Comparison of ENCODE assay signal across 8 cellular contexts in genomic region chr21:35206141-35207125, GRCh38.
A peak's percentile ranks its signal among the peaks of the same experiment; 100 is the strongest.
DNase-seq lines count a peak whose midpoint lies in the region; ATAC-seq and TF ChIP-seq lines count a peak whose summit lies in the region.

No MANE protein-coding gene starts in this region.

- TF ChIP-seq CTCF in breast epithelium (IDR thresholded peaks at IDR 0.05) (no peak), osteoblast (IDR thresholded peaks at IDR 0.05; ENCODE audit: extremely low read depth, low read depth, low read length) (no peak), endothelial cell (IDR thresholded peaks at IDR 0.05; ENCODE audit: unreplicated experiment) (no peak)

- no peaks in the 10 kb centered on the region for H3K36me3 ChIP-seq in breast epithelium
- no peaks in the 10 kb centered on the region for H3K36me3 ChIP-seq in osteoblast (ENCODE audit: insufficient read depth, low read length)

- DNase-seq in Daoy (ENCODE audit: low read depth) (peak; percentile 82), LHCN-M2 (ENCODE audit: low read depth) (peak; percentile 32), breast epithelium (ENCODE audit: low spot score in 2 of 2) (peak; percentile 61 to 66), osteoblast (ENCODE audit: insufficient read length, low spot score, missing footprints) (no peak), endothelial cell (ENCODE audit: low spot score) (no peak)
- DNase-seq in stimulated activated CD4-positive, alpha-beta T cell treated with anti-CD3 and anti-CD28 coated beads, Interleukin-12 subunit alpha, Interleukin-12 subunit beta, amount 100 ng/mL, for 4 hours: no peak

- H3K4me1 Mint-ChIP-seq in endothelial cell (ENCODE audit: unreplicated experiment): peaks cover 32% of the 10 kb centered on the region

- no peaks in the 10 kb centered on the region for H4K20me1 ChIP-seq in osteoblast (ENCODE audit: insufficient read depth, low read length)

- H3K4me3 ChIP-seq in breast epithelium (peak overlapping the region in 2 of 3 donors; percentile 17 to 43), osteoblast (ENCODE audit: insufficient read depth, low read length) (no peak overlapping the region)

- H3K27me3 ChIP-seq in breast epithelium: no peaks in the 10 kb centered on the region
- no peaks in the 10 kb centered on the region for H3K27me3 ChIP-seq in osteoblast (ENCODE audit: insufficient read depth, low read length)

- ATAC-seq in HG02571 (IDR thresholded peaks at IDR 0.05; ENCODE audit: unreplicated experiment) (no peak), HG03135 (IDR thresholded peaks at IDR 0.05; ENCODE audit: unreplicated experiment) (no peak)

- peak overlapping the region; percentile 31 for H2AFZ ChIP-seq in osteoblast (ENCODE audit: low read length)

- no peak overlapping the region for H3K27ac Mint-ChIP-seq in endothelial cell (ENCODE audit: unreplicated experiment)

- H3K27ac ChIP-seq in breast epithelium (peak overlapping the region; percentile 68 to 90), osteoblast (ENCODE audit: low read depth, low read length) (no peak overlapping the region)

- no peaks in the 10 kb centered on the region for H3K79me2 ChIP-seq in osteoblast (ENCODE audit: insufficient read depth, low read length)

- H3K36me3 Mint-ChIP-seq in endothelial cell (ENCODE audit: low read depth, unreplicated experiment): no peaks in the 10 kb centered on the region

- no peaks in the 10 kb centered on the region for H3K9me3 Mint-ChIP-seq in endothelial cell (ENCODE audit: unreplicated experiment)

- H3K4me3 Mint-ChIP-seq in endothelial cell (ENCODE audit: unreplicated experiment): no peak overlapping the region

- intact Hi-C loops in breast epithelium (cut with DNase I; ENCODE audit: low total_unique reads): no loop called here

- H3K9me3 ChIP-seq in breast epithelium: no peaks in the 10 kb centered on the region
- H3K9me3 ChIP-seq in osteoblast (ENCODE audit: low read depth, low read length): no peaks in the 10 kb centered on the region

- H3K27me3 Mint-ChIP-seq in endothelial cell (ENCODE audit: unreplicated experiment): no peaks in the 10 kb centered on the region

- H3K4me2 ChIP-seq in osteoblast (ENCODE audit: insufficient read depth, low read length): no peak overlapping the region

- peaks cover 0 to 5% of the 10 kb centered on the region in 2 donors for H3K4me1 ChIP-seq in breast epithelium
- peaks cover 51% of the 10 kb centered on the region for H3K4me1 ChIP-seq in osteoblast (ENCODE audit: insufficient read depth, low read length)

- no peak for TF ChIP-seq POLR2A in breast epithelium (IDR thresholded peaks at IDR 0.05)

Comparison
In these comparisons a context has a peak if more than half of its experiments do, and no peak if none do; other contexts are left out.
1. DNase-seq: peak in Daoy (single experiment), LHCN-M2 (single experiment) and breast epithelium (2 of 2); none in osteoblast (single experiment), endothelial cell (single experiment) and stimulated activated CD4-positive, alpha-beta T cell treated with anti-CD3 and anti-CD28 coated beads, Interleukin-12 subunit alpha, Interleukin-12 subunit beta, amount 100 ng/mL, for 4 hours (single experiment).